In genomic region chr7:6096581-6096980, GRCh38 we compare ENCODE assay signal across 19 cellular contexts.
"Had no signal": no experiment of that assay in that cellular context is flagged by ENCODE, and none has a peak within 500 bp of the region (broad histone marks: within the 10 kb centered on the region; RNA-seq: fewer than 3 reads in every experiment).

No MANE protein-coding gene starts in this region.

- H3K27ac ChIP-seq: heart left ventricle, psoas muscle, right lobe of liver, tibial artery, upper lobe of left lung, vagina had no signal

- DNase-seq: effector CD4-positive, alpha-beta T cell; heart left ventricle; hippocampal formation; left colon; left ventricle myocardium superior; mesenchymal stem cell; midbrain; psoas muscle; retina; stimulated activated CD4-positive, alpha-beta T cell treated with anti-CD3 and anti-CD28 coated beads, Interleukin-4, amount 100 ng/mL, for 1 hour; stimulated activated CD8-positive, alpha-beta memory T cell treated with anti-CD3 and anti-CD28 coated beads, Interleukin-4, amount 100 ng/mL, for 48 hours; tibial artery; upper lobe of left lung had no signal

- H3K9me3 ChIP-seq: heart left ventricle, psoas muscle, right lobe of liver, tibial artery, upper lobe of left lung, vagina had no signal

- ATAC-seq: esophagus mucosa; heart left ventricle; left colon; left ventricle myocardium superior; natural killer cell treated with Interleukin-12 subunit alpha and Interleukin-12 subunit beta and Interleukin-15 and Interleukin-18, amount 100 ng/mL, for 72 hours; psoas muscle; right lobe of liver; stimulated activated memory B cell treated with anti-CD40 and anti-IgM and Interleukin-4, amounts not matched to agents 10 μg/mL and 1 μg/mL and 100 μg/mL, for 72 hours had no signal

- H3K27me3 ChIP-seq: heart left ventricle, right lobe of liver, upper lobe of left lung, vagina had no signal

- H3K36me3 ChIP-seq: heart left ventricle, right lobe of liver, tibial artery, upper lobe of left lung, vagina had no signal

- H3K4me3 ChIP-seq: heart left ventricle, lung, psoas muscle, right lobe of liver, tibial artery, upper lobe of left lung, vagina had no signal

- H3K4me1 ChIP-seq: heart left ventricle, psoas muscle, right lobe of liver, tibial artery, upper lobe of left lung, vagina had no signal
